In the genomic region with DNA sequence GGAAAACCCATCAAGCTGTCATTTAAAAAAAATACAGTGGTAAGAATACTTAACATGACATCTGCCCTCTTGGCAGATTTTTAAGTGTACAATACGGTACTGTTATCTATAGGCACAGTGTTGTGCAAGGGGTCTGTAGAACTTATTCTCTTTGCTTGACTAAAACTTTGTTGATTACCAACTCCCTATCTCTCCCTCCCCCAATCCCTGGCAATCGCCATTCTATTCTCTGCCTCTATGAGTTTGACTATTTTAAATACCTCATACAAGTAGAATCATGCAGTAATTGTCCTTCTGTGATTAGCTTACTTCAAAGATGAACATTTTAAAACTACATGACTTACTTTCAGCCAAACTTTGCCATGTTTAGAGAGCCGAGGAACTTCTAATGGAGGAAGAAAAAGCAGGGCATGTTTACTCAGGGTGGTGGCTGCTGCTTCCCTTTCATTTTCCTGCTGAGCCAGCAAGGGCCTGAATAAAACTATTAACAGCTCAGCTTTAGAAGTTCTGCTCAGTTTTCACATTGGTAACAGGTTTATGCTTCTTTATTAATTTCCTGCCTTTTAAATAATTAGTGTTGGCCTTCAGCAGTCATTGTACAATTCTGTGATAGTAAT, we compare ENCODE assay signal across 1 cellular context.
TF ChIP-seq lines count a peak whose summit lies in the region.

No MANE protein-coding gene starts in this region.

TF ChIP-seq in HepG2, 621 proteins besides CTCF, POLR2A, EP300 and RAD21 (continued from another document):
- TF ChIP-seq, protein P1, sequence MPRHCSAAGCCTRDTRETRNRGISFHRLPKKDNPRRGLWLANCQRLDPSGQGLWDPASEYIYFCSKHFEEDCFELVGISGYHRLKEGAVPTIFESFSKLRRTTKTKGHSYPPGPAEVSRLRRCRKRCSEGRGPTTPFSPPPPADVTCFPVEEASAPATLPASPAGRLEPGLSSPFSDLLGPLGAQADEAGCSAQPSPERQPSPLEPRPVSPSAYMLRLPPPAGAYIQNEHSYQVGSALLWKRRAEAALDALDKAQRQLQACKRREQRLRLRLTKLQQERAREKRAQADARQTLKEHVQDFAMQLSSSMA (CRISPR knock-in tag; IDR thresholded peaks at IDR 0.05): no peak
- TF ChIP-seq AGO1 (IDR thresholded peaks at IDR 0.05; ENCODE audit: low read depth, low read length, poor library complexity, severe bottlenecking) (no peak), ATAD3A (CRISPR knock-in tag; IDR thresholded peaks at IDR 0.05) (no peak), ZNF616 (CRISPR knock-in tag; IDR thresholded peaks at IDR 0.05; ENCODE audit: low read depth) (no peak), POLR2AphosphoS5 (IDR thresholded peaks at IDR 0.05; ENCODE audit: low read depth, low read length) (no peak), IRX3 (CRISPR knock-in tag; IDR thresholded peaks at IDR 0.05; ENCODE audit: borderline replicate concordance, low read depth) (no peak), BORCS8-MEF2B (CRISPR knock-in tag; IDR thresholded peaks at IDR 0.05) (no peak), RBM39 (IDR thresholded peaks at IDR 0.05; ENCODE audit: low read depth, low read length, poor library complexity, severe bottlenecking) (no peak), MED13 (CRISPR knock-in tag; IDR thresholded peaks at IDR 0.05) (no peak)
- TF ChIP-seq, protein P2, sequence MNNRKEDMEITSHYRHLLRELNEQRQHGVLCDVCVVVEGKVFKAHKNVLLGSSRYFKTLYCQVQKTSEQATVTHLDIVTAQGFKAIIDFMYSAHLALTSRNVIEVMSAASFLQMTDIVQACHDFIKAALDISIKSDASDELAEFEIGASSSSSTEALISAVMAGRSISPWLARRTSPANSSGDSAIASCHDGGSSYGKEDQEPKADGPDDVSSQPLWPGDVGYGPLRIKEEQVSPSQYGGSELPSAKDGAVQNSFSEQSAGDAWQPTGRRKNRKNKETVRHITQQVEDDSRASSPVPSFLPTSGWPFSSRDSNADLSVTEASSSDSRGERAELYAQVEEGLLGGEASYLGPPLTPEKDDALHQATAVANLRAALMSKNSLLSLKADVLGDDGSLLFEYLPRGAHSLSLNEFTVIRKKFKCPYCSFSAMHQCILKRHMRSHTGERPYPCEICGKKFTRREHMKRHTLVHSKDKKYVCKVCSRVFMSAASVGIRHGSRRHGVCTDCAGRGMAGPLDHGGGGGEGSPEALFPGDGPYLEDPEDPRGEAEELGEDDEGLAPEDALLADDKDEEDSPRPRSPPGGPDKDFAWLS (CRISPR knock-in tag; IDR thresholded peaks at IDR 0.05; ENCODE audit: borderline replicate concordance): no peak
- TF ChIP-seq, protein P3, sequence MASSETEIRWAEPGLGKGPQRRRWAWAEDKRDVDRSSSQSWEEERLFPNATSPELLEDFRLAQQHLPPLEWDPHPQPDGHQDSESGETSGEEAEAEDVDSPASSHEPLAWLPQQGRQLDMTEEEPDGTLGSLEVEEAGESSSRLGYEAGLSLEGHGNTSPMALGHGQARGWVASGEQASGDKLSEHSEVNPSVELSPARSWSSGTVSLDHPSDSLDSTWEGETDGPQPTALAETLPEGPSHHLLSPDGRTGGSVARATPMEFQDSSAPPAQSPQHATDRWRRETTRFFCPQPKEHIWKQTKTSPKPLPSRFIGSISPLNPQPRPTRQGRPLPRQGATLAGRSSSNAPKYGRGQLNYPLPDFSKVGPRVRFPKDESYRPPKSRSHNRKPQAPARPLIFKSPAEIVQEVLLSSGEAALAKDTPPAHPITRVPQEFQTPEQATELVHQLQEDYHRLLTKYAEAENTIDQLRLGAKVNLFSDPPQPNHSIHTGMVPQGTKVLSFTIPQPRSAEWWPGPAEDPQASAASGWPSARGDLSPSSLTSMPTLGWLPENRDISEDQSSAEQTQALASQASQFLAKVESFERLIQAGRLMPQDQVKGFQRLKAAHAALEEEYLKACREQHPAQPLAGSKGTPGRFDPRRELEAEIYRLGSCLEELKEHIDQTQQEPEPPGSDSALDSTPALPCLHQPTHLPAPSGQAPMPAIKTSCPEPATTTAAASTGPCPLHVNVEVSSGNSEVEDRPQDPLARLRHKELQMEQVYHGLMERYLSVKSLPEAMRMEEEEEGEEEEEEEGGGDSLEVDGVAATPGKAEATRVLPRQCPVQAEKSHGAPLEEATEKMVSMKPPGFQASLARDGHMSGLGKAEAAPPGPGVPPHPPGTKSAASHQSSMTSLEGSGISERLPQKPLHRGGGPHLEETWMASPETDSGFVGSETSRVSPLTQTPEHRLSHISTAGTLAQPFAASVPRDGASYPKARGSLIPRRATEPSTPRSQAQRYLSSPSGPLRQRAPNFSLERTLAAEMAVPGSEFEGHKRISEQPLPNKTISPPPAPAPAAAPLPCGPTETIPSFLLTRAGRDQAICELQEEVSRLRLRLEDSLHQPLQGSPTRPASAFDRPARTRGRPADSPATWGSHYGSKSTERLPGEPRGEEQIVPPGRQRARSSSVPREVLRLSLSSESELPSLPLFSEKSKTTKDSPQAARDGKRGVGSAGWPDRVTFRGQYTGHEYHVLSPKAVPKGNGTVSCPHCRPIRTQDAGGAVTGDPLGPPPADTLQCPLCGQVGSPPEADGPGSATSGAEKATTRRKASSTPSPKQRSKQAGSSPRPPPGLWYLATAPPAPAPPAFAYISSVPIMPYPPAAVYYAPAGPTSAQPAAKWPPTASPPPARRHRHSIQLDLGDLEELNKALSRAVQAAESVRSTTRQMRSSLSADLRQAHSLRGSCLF (CRISPR knock-in tag; IDR thresholded peaks at IDR 0.05; ENCODE audit: borderline replicate concordance): no peak
- TF ChIP-seq, protein P4, sequence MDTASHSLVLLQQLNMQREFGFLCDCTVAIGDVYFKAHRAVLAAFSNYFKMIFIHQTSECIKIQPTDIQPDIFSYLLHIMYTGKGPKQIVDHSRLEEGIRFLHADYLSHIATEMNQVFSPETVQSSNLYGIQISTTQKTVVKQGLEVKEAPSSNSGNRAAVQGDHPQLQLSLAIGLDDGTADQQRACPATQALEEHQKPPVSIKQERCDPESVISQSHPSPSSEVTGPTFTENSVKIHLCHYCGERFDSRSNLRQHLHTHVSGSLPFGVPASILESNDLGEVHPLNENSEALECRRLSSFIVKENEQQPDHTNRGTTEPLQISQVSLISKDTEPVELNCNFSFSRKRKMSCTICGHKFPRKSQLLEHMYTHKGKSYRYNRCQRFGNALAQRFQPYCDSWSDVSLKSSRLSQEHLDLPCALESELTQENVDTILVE (CRISPR knock-in tag; IDR thresholded peaks at IDR 0.05): no peak
- TF ChIP-seq, protein P5, sequence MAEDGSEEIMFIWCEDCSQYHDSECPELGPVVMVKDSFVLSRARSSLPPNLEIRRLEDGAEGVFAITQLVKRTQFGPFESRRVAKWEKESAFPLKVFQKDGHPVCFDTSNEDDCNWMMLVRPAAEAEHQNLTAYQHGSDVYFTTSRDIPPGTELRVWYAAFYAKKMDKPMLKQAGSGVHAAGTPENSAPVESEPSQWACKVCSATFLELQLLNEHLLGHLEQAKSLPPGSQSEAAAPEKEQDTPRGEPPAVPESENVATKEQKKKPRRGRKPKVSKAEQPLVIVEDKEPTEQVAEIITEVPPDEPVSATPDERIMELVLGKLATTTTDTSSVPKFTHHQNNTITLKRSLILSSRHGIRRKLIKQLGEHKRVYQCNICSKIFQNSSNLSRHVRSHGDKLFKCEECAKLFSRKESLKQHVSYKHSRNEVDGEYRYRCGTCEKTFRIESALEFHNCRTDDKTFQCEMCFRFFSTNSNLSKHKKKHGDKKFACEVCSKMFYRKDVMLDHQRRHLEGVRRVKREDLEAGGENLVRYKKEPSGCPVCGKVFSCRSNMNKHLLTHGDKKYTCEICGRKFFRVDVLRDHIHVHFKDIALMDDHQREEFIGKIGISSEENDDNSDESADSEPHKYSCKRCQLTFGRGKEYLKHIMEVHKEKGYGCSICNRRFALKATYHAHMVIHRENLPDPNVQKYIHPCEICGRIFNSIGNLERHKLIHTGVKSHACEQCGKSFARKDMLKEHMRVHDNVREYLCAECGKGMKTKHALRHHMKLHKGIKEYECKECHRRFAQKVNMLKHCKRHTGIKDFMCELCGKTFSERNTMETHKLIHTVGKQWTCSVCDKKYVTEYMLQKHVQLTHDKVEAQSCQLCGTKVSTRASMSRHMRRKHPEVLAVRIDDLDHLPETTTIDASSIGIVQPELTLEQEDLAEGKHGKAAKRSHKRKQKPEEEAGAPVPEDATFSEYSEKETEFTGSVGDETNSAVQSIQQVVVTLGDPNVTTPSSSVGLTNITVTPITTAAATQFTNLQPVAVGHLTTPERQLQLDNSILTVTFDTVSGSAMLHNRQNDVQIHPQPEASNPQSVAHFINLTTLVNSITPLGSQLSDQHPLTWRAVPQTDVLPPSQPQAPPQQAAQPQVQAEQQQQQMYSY (CRISPR knock-in tag; IDR thresholded peaks at IDR 0.05): no peak
